9 cellular contexts compared by ENCODE assay signal in genomic region chr5:59179704-59180103, GRCh38.
"Had no signal": no experiment of that assay in that cellular context is flagged by ENCODE, and none has a peak within 500 bp of the region (broad histone marks: within the 10 kb centered on the region; RNA-seq: fewer than 3 reads in every experiment).

No MANE protein-coding gene starts in this region.

- H3K4me3 ChIP-seq: GM23338, K562 had no signal

- H2AFZ ChIP-seq: GM23338 had no signal

- DNase-seq: H9, HCEC 1CT, IMR-90, KG1 had no signal

- H3K4me2 ChIP-seq: GM23338 had no signal

- FAIRE-seq: H1, H54, HTR-8/SVneo, K562 had no signal

- ATAC-seq: GM23338, K562 had no signal
